ENCODE assay signal across 1 cellular context in the genomic region with DNA sequence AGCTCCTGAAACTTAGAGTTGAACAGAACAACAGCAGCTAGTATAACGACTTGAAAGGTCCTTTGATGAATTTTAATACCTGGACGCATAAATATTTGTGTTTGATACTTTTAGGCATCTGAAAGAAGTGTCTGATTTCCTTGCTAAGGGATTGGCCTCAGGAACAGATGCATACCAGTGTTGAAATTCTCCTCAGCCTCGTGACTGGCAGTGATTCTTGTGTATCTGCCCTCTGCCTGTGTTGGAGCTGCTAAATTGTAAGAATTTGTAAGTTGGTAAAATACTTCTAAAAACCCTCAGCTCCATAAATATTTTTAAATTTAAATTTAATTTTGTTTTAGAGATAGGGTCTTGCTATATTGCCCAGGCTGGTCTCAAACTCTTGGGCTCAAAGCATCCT.
TF ChIP-seq lines count a peak whose summit lies in the region.

No MANE protein-coding gene starts in this region.

TF ChIP-seq in GM12878, 131 proteins besides CTCF, POLR2A, EP300 and RAD21 (continued from another document):
- TF ChIP-seq, protein P1, sequence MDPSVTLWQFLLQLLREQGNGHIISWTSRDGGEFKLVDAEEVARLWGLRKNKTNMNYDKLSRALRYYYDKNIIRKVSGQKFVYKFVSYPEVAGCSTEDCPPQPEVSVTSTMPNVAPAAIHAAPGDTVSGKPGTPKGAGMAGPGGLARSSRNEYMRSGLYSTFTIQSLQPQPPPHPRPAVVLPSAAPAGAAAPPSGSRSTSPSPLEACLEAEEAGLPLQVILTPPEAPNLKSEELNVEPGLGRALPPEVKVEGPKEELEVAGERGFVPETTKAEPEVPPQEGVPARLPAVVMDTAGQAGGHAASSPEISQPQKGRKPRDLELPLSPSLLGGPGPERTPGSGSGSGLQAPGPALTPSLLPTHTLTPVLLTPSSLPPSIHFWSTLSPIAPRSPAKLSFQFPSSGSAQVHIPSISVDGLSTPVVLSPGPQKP (IDR thresholded peaks at IDR 0.05; ENCODE audit: low read depth, low read length): no peak
- TF ChIP-seq HDGF (IDR thresholded peaks at IDR 0.05) (no peak), RFX5 (IDR thresholded peaks at IDR 0.05; ENCODE audit: low read depth, low read length) (no peak), CREM (IDR thresholded peaks at IDR 0.05; ENCODE audit: low read depth) (no peak), TCF3 (IDR thresholded peaks at IDR 0.05; ENCODE audit: borderline replicate concordance, insufficient read depth, low read depth, low read length) (no peak), NRF1 (conservative IDR thresholded peaks at IDR 0.05; ENCODE audit: low read depth, low read length) (no peak), CEBPB (IDR thresholded peaks at IDR 0.05; ENCODE audit: borderline replicate concordance in 1 of 2, low read depth in 2 of 2, low read length in 2 of 2) (no peak)
- TF ChIP-seq, protein P2, sequence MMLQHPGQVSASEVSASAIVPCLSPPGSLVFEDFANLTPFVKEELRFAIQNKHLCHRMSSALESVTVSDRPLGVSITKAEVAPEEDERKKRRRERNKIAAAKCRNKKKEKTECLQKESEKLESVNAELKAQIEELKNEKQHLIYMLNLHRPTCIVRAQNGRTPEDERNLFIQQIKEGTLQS (IDR thresholded peaks at IDR 0.05; ENCODE audit: borderline replicate concordance, extremely low read depth, low read depth, low read length): no peak
- TF ChIP-seq, protein P3, sequence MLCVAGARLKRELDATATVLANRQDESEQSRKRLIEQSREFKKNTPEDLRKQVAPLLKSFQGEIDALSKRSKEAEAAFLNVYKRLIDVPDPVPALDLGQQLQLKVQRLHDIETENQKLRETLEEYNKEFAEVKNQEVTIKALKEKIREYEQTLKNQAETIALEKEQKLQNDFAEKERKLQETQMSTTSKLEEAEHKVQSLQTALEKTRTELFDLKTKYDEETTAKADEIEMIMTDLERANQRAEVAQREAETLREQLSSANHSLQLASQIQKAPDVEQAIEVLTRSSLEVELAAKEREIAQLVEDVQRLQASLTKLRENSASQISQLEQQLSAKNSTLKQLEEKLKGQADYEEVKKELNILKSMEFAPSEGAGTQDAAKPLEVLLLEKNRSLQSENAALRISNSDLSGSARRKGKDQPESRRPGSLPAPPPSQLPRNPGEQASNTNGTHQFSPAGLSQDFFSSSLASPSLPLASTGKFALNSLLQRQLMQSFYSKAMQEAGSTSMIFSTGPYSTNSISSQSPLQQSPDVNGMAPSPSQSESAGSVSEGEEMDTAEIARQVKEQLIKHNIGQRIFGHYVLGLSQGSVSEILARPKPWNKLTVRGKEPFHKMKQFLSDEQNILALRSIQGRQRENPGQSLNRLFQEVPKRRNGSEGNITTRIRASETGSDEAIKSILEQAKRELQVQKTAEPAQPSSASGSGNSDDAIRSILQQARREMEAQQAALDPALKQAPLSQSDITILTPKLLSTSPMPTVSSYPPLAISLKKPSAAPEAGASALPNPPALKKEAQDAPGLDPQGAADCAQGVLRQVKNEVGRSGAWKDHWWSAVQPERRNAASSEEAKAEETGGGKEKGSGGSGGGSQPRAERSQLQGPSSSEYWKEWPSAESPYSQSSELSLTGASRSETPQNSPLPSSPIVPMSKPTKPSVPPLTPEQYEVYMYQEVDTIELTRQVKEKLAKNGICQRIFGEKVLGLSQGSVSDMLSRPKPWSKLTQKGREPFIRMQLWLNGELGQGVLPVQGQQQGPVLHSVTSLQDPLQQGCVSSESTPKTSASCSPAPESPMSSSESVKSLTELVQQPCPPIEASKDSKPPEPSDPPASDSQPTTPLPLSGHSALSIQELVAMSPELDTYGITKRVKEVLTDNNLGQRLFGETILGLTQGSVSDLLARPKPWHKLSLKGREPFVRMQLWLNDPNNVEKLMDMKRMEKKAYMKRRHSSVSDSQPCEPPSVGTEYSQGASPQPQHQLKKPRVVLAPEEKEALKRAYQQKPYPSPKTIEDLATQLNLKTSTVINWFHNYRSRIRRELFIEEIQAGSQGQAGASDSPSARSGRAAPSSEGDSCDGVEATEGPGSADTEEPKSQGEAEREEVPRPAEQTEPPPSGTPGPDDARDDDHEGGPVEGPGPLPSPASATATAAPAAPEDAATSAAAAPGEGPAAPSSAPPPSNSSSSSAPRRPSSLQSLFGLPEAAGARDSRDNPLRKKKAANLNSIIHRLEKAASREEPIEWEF (IDR thresholded peaks at IDR 0.05; ENCODE audit: insufficient replicate concordance, low read depth, low read length): no peak
- TF ChIP-seq, protein P4, sequence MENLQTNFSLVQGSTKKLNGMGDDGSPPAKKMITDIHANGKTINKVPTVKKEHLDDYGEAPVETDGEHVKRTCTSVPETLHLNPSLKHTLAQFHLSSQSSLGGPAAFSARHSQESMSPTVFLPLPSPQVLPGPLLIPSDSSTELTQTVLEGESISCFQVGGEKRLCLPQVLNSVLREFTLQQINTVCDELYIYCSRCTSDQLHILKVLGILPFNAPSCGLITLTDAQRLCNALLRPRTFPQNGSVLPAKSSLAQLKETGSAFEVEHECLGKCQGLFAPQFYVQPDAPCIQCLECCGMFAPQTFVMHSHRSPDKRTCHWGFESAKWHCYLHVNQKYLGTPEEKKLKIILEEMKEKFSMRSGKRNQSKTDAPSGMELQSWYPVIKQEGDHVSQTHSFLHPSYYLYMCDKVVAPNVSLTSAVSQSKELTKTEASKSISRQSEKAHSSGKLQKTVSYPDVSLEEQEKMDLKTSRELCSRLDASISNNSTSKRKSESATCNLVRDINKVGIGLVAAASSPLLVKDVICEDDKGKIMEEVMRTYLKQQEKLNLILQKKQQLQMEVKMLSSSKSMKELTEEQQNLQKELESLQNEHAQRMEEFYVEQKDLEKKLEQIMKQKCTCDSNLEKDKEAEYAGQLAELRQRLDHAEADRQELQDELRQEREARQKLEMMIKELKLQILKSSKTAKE (IDR thresholded peaks at IDR 0.05; ENCODE audit: low read depth, poor library complexity, severe bottlenecking): no peak
- TF ChIP-seq, protein P5, sequence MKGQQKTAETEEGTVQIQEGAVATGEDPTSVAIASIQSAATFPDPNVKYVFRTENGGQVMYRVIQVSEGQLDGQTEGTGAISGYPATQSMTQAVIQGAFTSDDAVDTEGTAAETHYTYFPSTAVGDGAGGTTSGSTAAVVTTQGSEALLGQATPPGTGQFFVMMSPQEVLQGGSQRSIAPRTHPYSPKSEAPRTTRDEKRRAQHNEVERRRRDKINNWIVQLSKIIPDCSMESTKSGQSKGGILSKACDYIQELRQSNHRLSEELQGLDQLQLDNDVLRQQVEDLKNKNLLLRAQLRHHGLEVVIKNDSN (IDR thresholded peaks at IDR 0.05; ENCODE audit: borderline replicate concordance, extremely low read length, insufficient read depth, low read depth, low read length): no peak
